In genomic region chr20:46040902-46041535, GRCh38 we compare ENCODE assay signal across 9 cellular contexts. TPM values are rescaled to one million over a fixed set of nuclear protein-coding genes. Genes with fewer than 3 reads are reported as not detected.
DNase-seq lines count a peak whose midpoint lies in the region; ATAC-seq, FAIRE-seq and TF ChIP-seq lines count a peak whose summit lies in the region.
"Had no signal": no experiment of that assay in that cellular context is flagged by ENCODE, and none has a peak within 500 bp of the region (broad histone marks: within the 10 kb centered on the region; RNA-seq: fewer than 3 reads in every experiment).

No MANE protein-coding gene starts in this region.

- no peak for ATAC-seq in activated T-cell treated with anti-CD3 and anti-CD28 coated beads, Interleukin-2, amount 50 U/mL, for 4 hours
- ATAC-seq in HepG2 (peak; percentile 87), HG02763 (IDR thresholded peaks at IDR 0.05; ENCODE audit: unreplicated experiment) (no peak)

- peaks cover 3% of the 10 kb centered on the region; the same call in 1 of the 2 replicates for H3K9me3 ChIP-seq in MG63
- H3K9me3 ChIP-seq in HepG2 (ENCODE audit: low read length) = no peaks in the 10 kb centered on the region

- BruUV-seq in HepG2 (replicated peaks; lab: Mats Ljungman, UMichigan) = no TSS peak

- H3K36me3 ChIP-seq in MG63 (no peaks in the 10 kb centered on the region), HepG2 (replicated peaks in 1 of 2; ENCODE audit: control insufficient read depth in 1 of 2, insufficient read depth in 2 of 2, low read length in 2 of 2) (no peaks in the 10 kb centered on the region)

- WGBS in HepG2 (ENCODE audit: low lambda C conversion rate) = 23% methylated on average over 18 of the region's 18 CpGs

- no peaks in the 10 kb centered on the region for H3K4me1 Mint-ChIP-seq in activated T-cell treated with anti-CD3 and anti-CD28 coated beads, Interleukin-2, amount 50 U/mL, for 4 hours (ENCODE audit: low read depth)
- no peaks in the 10 kb centered on the region for H3K4me1 Mint-ChIP-seq in chondrocyte (ENCODE audit: low read depth)

- no peak overlapping the region for H3K4me3 Mint-ChIP-seq in activated T-cell treated with anti-CD3 and anti-CD28 coated beads, Interleukin-2, amount 50 U/mL, for 4 hours
- no peak overlapping the region for H3K4me3 Mint-ChIP-seq in chondrocyte (ENCODE audit: unreplicated experiment)

- no peaks in the 10 kb centered on the region for H3K79me2 ChIP-seq in HepG2 (ENCODE audit: insufficient read depth, low read length)

- no peaks in the 10 kb centered on the region; the same call in 1 of the 2 replicates for H4K20me1 ChIP-seq in HepG2 (ENCODE audit: insufficient read depth, low read length)

- H3K9me3 Mint-ChIP-seq in activated T-cell treated with anti-CD3 and anti-CD28 coated beads, Interleukin-2, amount 50 U/mL, for 4 hours = no peaks in the 10 kb centered on the region
- H3K9me3 Mint-ChIP-seq in chondrocyte (ENCODE audit: low read depth) = no peaks in the 10 kb centered on the region

- intact Hi-C loops in HepG2 (cut with micrococcal nuclease; ENCODE audit: unreplicated experiment) = loop anchor here (1.0 kb wide), 1 partner anchor 18 kb away; no protein-coding TSS in a partner anchor

- no peak overlapping the region for H3K4me3 ChIP-seq in MG63
- no peak overlapping the region for H3K4me3 ChIP-seq in HepG2 (replicated peaks in 1 of 3; ENCODE audit: insufficient read depth in 1 of 3, low read depth in 2 of 3, low read length in 3 of 3)

- in situ Hi-C loops in HepG2 (cut with HindIII; ENCODE audit: extremely low pct_ligation_motif_present, low pct_unique_long_range_greater_than_20kb) = no loop called here

- peak; percentile 47 for FAIRE-seq in HepG2 (lab: Jason Lieb, UNC)

- H3K27ac Mint-ChIP-seq in chondrocyte (ENCODE audit: unreplicated experiment) = no peak overlapping the region

- no peak overlapping the region for H3K4me2 ChIP-seq in HepG2 (ENCODE audit: low read depth, low read length)

- DNase-seq in COLO829 (ENCODE audit: low spot score) = peak; percentile 42
- DNase-seq in MG63 = peak; percentile 42
- DNase-seq in activated T-cell treated with anti-CD3 and anti-CD28 coated beads, Interleukin-2, amount 50 U/mL, for 4 hours = peak; percentile 18
- peak; percentile 47 for DNase-seq in HepG2 (ENCODE audit: low spot score)
- DNase-seq in NCI-H2196 (lab: John Stamatoyannopoulos, UW; ENCODE audit: unreplicated experiment) = no peak
- DNase-seq in chondrocyte (ENCODE audit: low spot score) = no peak
- no peak for DNase-seq in NCI-H1930 (lab: John Stamatoyannopoulos, UW)

- no peak overlapping the region for H3K27ac ChIP-seq in HepG2 (ENCODE audit: extremely low read length, insufficient read depth, low read length)

- no peak overlapping the region for H3K9ac ChIP-seq in HepG2 (ENCODE audit: insufficient read depth, low read depth, low read length)

- H2AFZ ChIP-seq in HepG2 (ENCODE audit: low read length) = no peak overlapping the region

- H3K27me3 ChIP-seq in MG63 (peaks cover 14% of the 10 kb centered on the region), HepG2 (ENCODE audit: control insufficient read depth in 1 of 2, insufficient read depth in 2 of 2, low read length in 2 of 2) (no peaks in the 10 kb centered on the region; a peak in 2 of 5 replicates)

- peaks cover 53% of the 10 kb centered on the region for H3K27me3 Mint-ChIP-seq in activated T-cell treated with anti-CD3 and anti-CD28 coated beads, Interleukin-2, amount 50 U/mL, for 4 hours (ENCODE audit: low read depth)
- peaks cover 61% of the 10 kb centered on the region for H3K27me3 Mint-ChIP-seq in chondrocyte (ENCODE audit: low read depth)

- TF ChIP-seq EP300 in HepG2 (IDR thresholded peaks at IDR 0.05; ENCODE audit: low read depth in 2 of 2, low read length in 2 of 2) = no peak
- TF ChIP-seq EP300 in HepG2 (CRISPR knock-in tag; IDR thresholded peaks at IDR 0.05; ENCODE audit: borderline replicate concordance) = no peak; the same call in 1 of the 2 replicates

- POLR2A ChIA-PET in HepG2 (lab: Yijun Ruan, JAX) = no interaction called here

- no peaks in the 10 kb centered on the region for H3K4me1 ChIP-seq in HepG2 (ENCODE audit: insufficient read depth, low read length)

- no peak for TF ChIP-seq RAD21 in HepG2 (CRISPR knock-in tag; IDR thresholded peaks at IDR 0.05)

- CTCF ChIA-PET in HepG2 (lab: Yijun Ruan, JAX; ENCODE audit: low intra/inter-chr PET ratio, low total read pairs) = no interaction called here

- no peak for TF ChIP-seq POLR2A in HepG2 (IDR thresholded peaks at IDR 0.05; ENCODE audit: insufficient read depth in 1 of 2, low read depth in 2 of 2, low read length in 2 of 2)

- TF ChIP-seq CTCF in HepG2 (CRISPR knock-in tag; IDR thresholded peaks at IDR 0.05) (no peak), chondrocyte (IDR thresholded peaks at IDR 0.05) (no peak)

- no peaks in the 10 kb centered on the region for H3K36me3 Mint-ChIP-seq in activated T-cell treated with anti-CD3 and anti-CD28 coated beads, Interleukin-2, amount 50 U/mL, for 4 hours (ENCODE audit: insufficient read depth)
- no peaks in the 10 kb centered on the region for H3K36me3 Mint-ChIP-seq in chondrocyte (ENCODE audit: low read depth)

RNA-seq across cellular contexts. Expression of gene SLC12A5, which starts 12.0 kb away (rescaled TPM):
- total RNA-seq in MG63 (2014; rRNA removed; shearing (Covaris generic); ENCODE audit: low replicate concordance) = 0.15 and 0.72 TPM in 2 replicates
- total RNA-seq in activated T-cell treated with anti-CD3 and anti-CD28 coated beads, Interleukin-2, amount 50 U/mL, for 4 hours = not detected
- total RNA-seq in HepG2 (2016; rRNA removed; fragmentation: Illumina TruSeq; extraction: Trizol) = 5.3 and 5.4 TPM in 2 replicates
- total RNA-seq in HepG2 (2016; cell fraction: cytosol; rRNA removed; fragmentation: Illumina TruSeq; extraction: Trizol; ENCODE audit: low read depth) = 2.8 and 4.0 TPM in 2 replicates
- 4.2 and 4.4 TPM in 2 replicates for total RNA-seq in HepG2 (2016; cell fraction: insoluble cytoplasmic fraction; rRNA removed; fragmentation: Illumina TruSeq; extraction: Trizol)
- 3.5 and 4.1 TPM in 2 replicates for total RNA-seq in HepG2 (2016; cell fraction: membrane; rRNA removed; fragmentation: Illumina TruSeq; extraction: Trizol)
- total RNA-seq in HepG2 (2016; cell fraction: nucleus; rRNA removed; fragmentation: Illumina TruSeq; extraction: Trizol) = 3.0 and 3.9 TPM in 2 replicates
- 4.3 and 5.6 TPM in 2 replicates for polyA plus RNA-seq in HepG2 (2011; rRNA removed)
- 4.5 and 6.3 TPM in 2 replicates for polyA plus RNA-seq in HepG2 (2011; cell fraction: cytosol; rRNA removed)
- 6.0 and 6.2 TPM in 2 replicates for polyA plus RNA-seq in HepG2 (2011; cell fraction: nucleus; rRNA removed)
- polyA plus RNA-seq in HepG2 (2012) = 12.9 and 15.9 TPM in 2 replicates
- polyA plus RNA-seq in HepG2 (2016; cell fraction: cytosol; fragmentation: Illumina TruSeq; extraction: Trizol; ENCODE audit: low read depth) = 27.8 and 30.6 TPM in 2 replicates
- polyA plus RNA-seq in HepG2 (2016; cell fraction: insoluble cytoplasmic fraction; fragmentation: Illumina TruSeq; extraction: Trizol; ENCODE audit: low read depth) = 18.0 and 19.7 TPM in 2 replicates
- polyA plus RNA-seq in HepG2 (2016; cell fraction: membrane; fragmentation: Illumina TruSeq; extraction: Trizol; ENCODE audit: low read depth) = 33.5 and 42.8 TPM in 2 replicates
- polyA plus RNA-seq in HepG2 (2016; cell fraction: nucleus; fragmentation: Illumina TruSeq; extraction: Trizol; ENCODE audit: insufficient read depth, low read depth) = 14.1 and 18.5 TPM in 2 replicates
- polyA minus RNA-seq in HepG2 (2011; rRNA and poly(A)+ RNA removed; ENCODE audit: low replicate concordance) = 2.3 and 2.5 TPM in 2 replicates
- polyA minus RNA-seq in HepG2 (2011; cell fraction: cytosol; rRNA and poly(A)+ RNA removed) = 1.7 and 1.8 TPM in 2 replicates
- 3.5 and 3.7 TPM in 2 replicates for polyA minus RNA-seq in HepG2 (2011; cell fraction: nucleus; rRNA and poly(A)+ RNA removed)
- 0.89 to 2.1 TPM (median 1.9 TPM) in 3 replicates for total RNA-seq in chondrocyte
- total RNA-seq: activated CD8-positive, alpha-beta memory T cell treated with anti-CD3 and anti-CD28 coated beads for 36 hours had no signal

RNA-seq across cellular contexts. Expression of gene MMP9, which starts 32.3 kb away (rescaled TPM):
- 0.07 TPM in 1 of 2 replicates, not detected in the other for total RNA-seq in MG63 (2014; rRNA removed; shearing (Covaris generic); ENCODE audit: low replicate concordance)
- total RNA-seq in activated T-cell treated with anti-CD3 and anti-CD28 coated beads, Interleukin-2, amount 50 U/mL, for 4 hours = under 1 TPM in 2 of 3 donors, not detected in 1; 0.08 to 0.10 TPM
- total RNA-seq in HepG2 (2016; rRNA removed; fragmentation: Illumina TruSeq; extraction: Trizol) = not detected in 2 replicates
- total RNA-seq in HepG2 (2016; cell fraction: cytosol; rRNA removed; fragmentation: Illumina TruSeq; extraction: Trizol; ENCODE audit: low read depth) = not detected in 2 replicates
- total RNA-seq in HepG2 (2016; cell fraction: insoluble cytoplasmic fraction; rRNA removed; fragmentation: Illumina TruSeq; extraction: Trizol) = 0.06 TPM in 1 of 2 replicates, not detected in the other
- not detected in 2 replicates for total RNA-seq in HepG2 (2016; cell fraction: membrane; rRNA removed; fragmentation: Illumina TruSeq; extraction: Trizol)
- total RNA-seq in HepG2 (2016; cell fraction: nucleus; rRNA removed; fragmentation: Illumina TruSeq; extraction: Trizol) = not detected in 2 replicates
- polyA plus RNA-seq in HepG2 (2011; rRNA removed) = 0.03 TPM in 1 of 2 replicates, not detected in the other
- polyA plus RNA-seq in HepG2 (2011; cell fraction: cytosol; rRNA removed) = 0.04 TPM in 1 of 2 replicates, not detected in the other
- not detected in 2 replicates for polyA plus RNA-seq in HepG2 (2011; cell fraction: nucleus; rRNA removed)
- not detected in 2 replicates for polyA plus RNA-seq in HepG2 (2012)
- polyA plus RNA-seq in HepG2 (2016; cell fraction: cytosol; fragmentation: Illumina TruSeq; extraction: Trizol; ENCODE audit: low read depth) = not detected in 2 replicates
- not detected in 2 replicates for polyA plus RNA-seq in HepG2 (2016; cell fraction: insoluble cytoplasmic fraction; fragmentation: Illumina TruSeq; extraction: Trizol; ENCODE audit: low read depth)
- polyA plus RNA-seq in HepG2 (2016; cell fraction: membrane; fragmentation: Illumina TruSeq; extraction: Trizol; ENCODE audit: low read depth) = not detected in 2 replicates
- polyA plus RNA-seq in HepG2 (2016; cell fraction: nucleus; fragmentation: Illumina TruSeq; extraction: Trizol; ENCODE audit: insufficient read depth, low read depth) = not detected in 2 replicates
- not detected in 2 replicates for polyA minus RNA-seq in HepG2 (2011; rRNA and poly(A)+ RNA removed; ENCODE audit: low replicate concordance)
- not detected in 2 replicates for polyA minus RNA-seq in HepG2 (2011; cell fraction: cytosol; rRNA and poly(A)+ RNA removed)
- not detected in 2 replicates for polyA minus RNA-seq in HepG2 (2011; cell fraction: nucleus; rRNA and poly(A)+ RNA removed)
- total RNA-seq in chondrocyte = 2.1 to 2.2 TPM in 2 of 3 replicates, not detected in the other
- total RNA-seq: activated CD8-positive, alpha-beta memory T cell treated with anti-CD3 and anti-CD28 coated beads for 36 hours had no signal

RNA-seq across cellular contexts. Expression of gene NCOA5, which starts 48.7 kb away (rescaled TPM):
- 9.2 and 24.9 TPM in 2 replicates for total RNA-seq in MG63 (2014; rRNA removed; shearing (Covaris generic); ENCODE audit: low replicate concordance)
- total RNA-seq in activated T-cell treated with anti-CD3 and anti-CD28 coated beads, Interleukin-2, amount 50 U/mL, for 4 hours = 10 to 100 TPM; 38.2 to 45.0 (median 43.3) TPM
- total RNA-seq in HepG2 (2016; rRNA removed; fragmentation: Illumina TruSeq; extraction: Trizol) = 28.4 and 37.7 TPM in 2 replicates
- 5.3 and 5.8 TPM in 2 replicates for total RNA-seq in HepG2 (2016; cell fraction: cytosol; rRNA removed; fragmentation: Illumina TruSeq; extraction: Trizol; ENCODE audit: low read depth)
- 27.1 and 29.5 TPM in 2 replicates for total RNA-seq in HepG2 (2016; cell fraction: insoluble cytoplasmic fraction; rRNA removed; fragmentation: Illumina TruSeq; extraction: Trizol)
- 12.8 and 13.5 TPM in 2 replicates for total RNA-seq in HepG2 (2016; cell fraction: membrane; rRNA removed; fragmentation: Illumina TruSeq; extraction: Trizol)
- 18.5 and 23.8 TPM in 2 replicates for total RNA-seq in HepG2 (2016; cell fraction: nucleus; rRNA removed; fragmentation: Illumina TruSeq; extraction: Trizol)
- polyA plus RNA-seq in HepG2 (2011; rRNA removed) = 16.5 and 17.5 TPM in 2 replicates
- polyA plus RNA-seq in HepG2 (2011; cell fraction: cytosol; rRNA removed) = 11.8 and 14.3 TPM in 2 replicates
- 22.9 and 23.8 TPM in 2 replicates for polyA plus RNA-seq in HepG2 (2011; cell fraction: nucleus; rRNA removed)
- 17.3 and 18.5 TPM in 2 replicates for polyA plus RNA-seq in HepG2 (2012)
- 3.4 and 3.9 TPM in 2 replicates for polyA plus RNA-seq in HepG2 (2016; cell fraction: cytosol; fragmentation: Illumina TruSeq; extraction: Trizol; ENCODE audit: low read depth)
- 39.8 and 50.1 TPM in 2 replicates for polyA plus RNA-seq in HepG2 (2016; cell fraction: insoluble cytoplasmic fraction; fragmentation: Illumina TruSeq; extraction: Trizol; ENCODE audit: low read depth)
- polyA plus RNA-seq in HepG2 (2016; cell fraction: membrane; fragmentation: Illumina TruSeq; extraction: Trizol; ENCODE audit: low read depth) = 9.4 and 9.8 TPM in 2 replicates
- polyA plus RNA-seq in HepG2 (2016; cell fraction: nucleus; fragmentation: Illumina TruSeq; extraction: Trizol; ENCODE audit: insufficient read depth, low read depth) = 57.0 and 60.2 TPM in 2 replicates
- polyA minus RNA-seq in HepG2 (2011; rRNA and poly(A)+ RNA removed; ENCODE audit: low replicate concordance) = 16.8 and 41.9 TPM in 2 replicates
- 10.9 and 12.0 TPM in 2 replicates for polyA minus RNA-seq in HepG2 (2011; cell fraction: cytosol; rRNA and poly(A)+ RNA removed)
- polyA minus RNA-seq in HepG2 (2011; cell fraction: nucleus; rRNA and poly(A)+ RNA removed) = 17.4 TPM in 2 replicates
- total RNA-seq in chondrocyte = 25.1 to 27.3 TPM (median 26.2 TPM) in 3 replicates

Comparison
In these comparisons a context has a peak if more than half of its experiments do, and no peak if none do; other contexts are left out.
1. DNase-seq: peak in COLO829 (single experiment), MG63 (single experiment), activated T-cell treated with anti-CD3 and anti-CD28 coated beads, Interleukin-2, amount 50 U/mL, for 4 hours (single experiment) and HepG2 (single experiment); none in NCI-H2196 (single experiment), chondrocyte (single experiment) and NCI-H1930 (0 of 2).